13 cellular contexts compared by ENCODE assay signal in the genomic region with DNA sequence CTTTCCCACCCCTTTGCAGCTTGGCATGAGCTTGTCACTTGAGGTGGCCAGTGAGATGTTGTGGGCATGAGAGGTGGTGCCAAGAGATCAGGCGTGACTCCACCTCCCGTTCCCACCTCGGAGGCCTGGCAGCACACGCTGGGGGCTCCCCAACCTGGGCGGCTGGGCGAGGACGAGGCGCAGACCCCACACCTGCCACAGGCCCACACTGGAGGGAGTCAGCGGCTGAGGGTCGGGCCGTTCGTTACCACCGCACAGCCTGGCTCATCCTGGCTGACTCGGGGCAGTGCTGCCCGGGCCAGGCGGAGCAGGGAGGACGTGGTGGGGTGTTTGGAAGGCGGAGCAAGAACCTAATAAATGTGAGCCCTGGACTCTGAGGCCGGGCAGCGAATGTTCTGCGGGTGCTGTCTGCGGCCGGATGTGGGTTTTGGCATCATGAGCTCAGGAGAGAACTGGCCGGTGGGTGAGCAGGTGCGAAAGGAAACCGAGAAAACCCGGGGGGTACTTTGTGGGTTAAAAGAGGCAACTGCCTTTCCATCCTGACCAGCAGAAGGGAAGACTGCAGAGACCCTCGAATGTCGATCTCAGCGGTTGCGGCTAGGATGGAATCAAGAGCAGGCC. TPM values are rescaled to one million over a fixed set of nuclear protein-coding genes. Genes with fewer than 3 reads are reported as not detected.
DNase-seq lines count a peak whose midpoint lies in the region; ATAC-seq lines count a peak whose summit lies in the region.
"Had no signal": no experiment of that assay in that cellular context is flagged by ENCODE, and none has a peak within 500 bp of the region (broad histone marks: within the 10 kb centered on the region; RNA-seq: fewer than 3 reads in every experiment).

No MANE protein-coding gene starts in this region.

- H3K36me3 Mint-ChIP-seq in CD4-positive, CD25-positive, alpha-beta regulatory T cell = no peaks in the 10 kb centered on the region
- H3K36me3 Mint-ChIP-seq in naive B cell = no peaks in the 10 kb centered on the region

- peak in 1 of 3 donors; percentile 48 for DNase-seq in CD4-positive, CD25-positive, alpha-beta regulatory T cell
- peak; percentile 46 to 57 for DNase-seq in activated T-cell treated with anti-CD3 and anti-CD28 coated beads, Interleukin-2, amount 50 U/mL, for 48 hours
- DNase-seq in naive B cell = no peak
- no peak for DNase-seq in HUDEP-2 (lab: John Stamatoyannopoulos, UW; ENCODE audit: unreplicated experiment in 76 of 76)
- DNase-seq: NCI-H1048 had no signal

- H3K27ac ChIP-seq in CD4-positive, CD25-positive, alpha-beta regulatory T cell (ENCODE audit: insufficient read depth, low read length, poor library complexity, severe bottlenecking) = no peak overlapping the region
- H3K27ac ChIP-seq: right atrium auricular region had no signal

- H3K36me3 ChIP-seq in CD4-positive, CD25-positive, alpha-beta regulatory T cell (ENCODE audit: control insufficient read depth, insufficient read depth, low read length) = no peaks in the 10 kb centered on the region
- H3K36me3 ChIP-seq: right atrium auricular region, uterus had no signal

- H3K9me3 Mint-ChIP-seq in CD4-positive, CD25-positive, alpha-beta regulatory T cell = no peaks in the 10 kb centered on the region
- H3K9me3 Mint-ChIP-seq in naive B cell = peaks cover 0 to 4% (median 0%) of the 10 kb centered on the region in 7 donors

- H3K27me3 ChIP-seq in CD4-positive, CD25-positive, alpha-beta regulatory T cell (ENCODE audit: control insufficient read depth, insufficient read depth, low read length) = no peaks in the 10 kb centered on the region
- H3K27me3 ChIP-seq: right atrium auricular region, uterus had no signal

- no peaks in the 10 kb centered on the region for H3K9me3 ChIP-seq in CD4-positive, CD25-positive, alpha-beta regulatory T cell (ENCODE audit: control insufficient read depth in 2 of 2, low read length in 2 of 2)
- H3K9me3 ChIP-seq: right atrium auricular region, uterus had no signal

- peaks cover 8 to 64% (median 28%) of the 10 kb centered on the region in 4 donors for H3K4me1 Mint-ChIP-seq in CD4-positive, CD25-positive, alpha-beta regulatory T cell
- H3K4me1 Mint-ChIP-seq in naive B cell = peaks cover 31 to 58% (median 35%) of the 10 kb centered on the region in 3 donors

- H3K4me1 ChIP-seq in CD4-positive, CD25-positive, alpha-beta regulatory T cell (ENCODE audit: control insufficient read depth, insufficient read depth, low read length, poor library complexity, severe bottlenecking) = peaks cover 39% of the 10 kb centered on the region

- peak overlapping the region; percentile 54 to 88 (median 66) for H3K27ac Mint-ChIP-seq in CD4-positive, CD25-positive, alpha-beta regulatory T cell
- peak overlapping the region in 2 of 6 donors; percentile 24 to 53 for H3K27ac Mint-ChIP-seq in naive B cell

- peak overlapping the region in 3 of 4 donors; percentile 13 to 68 (median 27) for H3K4me3 Mint-ChIP-seq in CD4-positive, CD25-positive, alpha-beta regulatory T cell
- H3K4me3 Mint-ChIP-seq in naive B cell = peak overlapping the region in 6 of 8 donors; percentile 12 to 75 (median 58)
- H3K4me3 Mint-ChIP-seq: CD14-positive monocyte had no signal

- H3K4me3 ChIP-seq in CD4-positive, CD25-positive, alpha-beta regulatory T cell (ENCODE audit: low read depth, low read length) = no peak overlapping the region
- H3K4me3 ChIP-seq: right atrium auricular region, uterus had no signal

- no peak for ATAC-seq in CD4-positive, CD25-positive, alpha-beta regulatory T cell (ENCODE audit: low read depth in 2 of 2)
- ATAC-seq in GM19324 (IDR thresholded peaks at IDR 0.05; ENCODE audit: low FRiP score, unreplicated experiment) (peak; percentile 61), naive B cell (ENCODE audit: low read depth in 2 of 2) (no peak), GM19035 (IDR thresholded peaks at IDR 0.05; ENCODE audit: unreplicated experiment) (no peak), HG02678 (IDR thresholded peaks at IDR 0.05; ENCODE audit: unreplicated experiment) (no peak), GM18867 (IDR thresholded peaks at IDR 0.05; ENCODE audit: unreplicated experiment) (no peak)

- H3K27me3 Mint-ChIP-seq in CD4-positive, CD25-positive, alpha-beta regulatory T cell = peaks cover 5% of the 10 kb centered on the region
- no peaks in the 10 kb centered on the region for H3K27me3 Mint-ChIP-seq in naive B cell

RNA-seq across cellular contexts. Expression of a gene that starts 10.1 kb away (rescaled TPM):
- 6.7 TPM for total RNA-seq in CD4-positive, CD25-positive, alpha-beta regulatory T cell
- 10 to 100 TPM in 2 of 4 donors, 1 to 10 TPM in 2; 3.5 to 94.8 (median 42.6) TPM for polyA plus RNA-seq in CD4-positive, CD25-positive, alpha-beta regulatory T cell
- polyA plus RNA-seq in naive B cell (ENCODE audit: low read depth in 6 of 6) = 100 to 1,000 TPM in 1 of 6 donors, 10 to 100 TPM in 3, 1 to 10 TPM in 1, under 1 TPM in 1; 0.71 to 178 (median 64.1) TPM

RNA-seq across cellular contexts. Expression of a gene that starts 17.0 kb away (rescaled TPM):
- 320 TPM for total RNA-seq in CD4-positive, CD25-positive, alpha-beta regulatory T cell
- polyA plus RNA-seq in CD4-positive, CD25-positive, alpha-beta regulatory T cell = 1,000 to 10,000 TPM; 1,249 to 1,544 (median 1,415) TPM
- 100 to 1,000 TPM; 152 to 299 (median 164) TPM for polyA plus RNA-seq in naive B cell (ENCODE audit: low read depth in 6 of 6)

RNA-seq across cellular contexts. Expression of a gene that starts 23.2 kb away (rescaled TPM):
- 376 TPM for total RNA-seq in CD4-positive, CD25-positive, alpha-beta regulatory T cell
- polyA plus RNA-seq in CD4-positive, CD25-positive, alpha-beta regulatory T cell = 1,000 to 10,000 TPM; 1,701 to 2,097 (median 1,858) TPM
- polyA plus RNA-seq in naive B cell (ENCODE audit: low read depth in 6 of 6) = 1,000 to 10,000 TPM in 4 of 6 donors, 100 to 1,000 TPM in 2; 915 to 1,467 (median 1,288) TPM

RNA-seq across cellular contexts. Expression of a gene that starts 31.5 kb away (rescaled TPM):
- not detected for total RNA-seq in CD4-positive, CD25-positive, alpha-beta regulatory T cell
- not detected for polyA plus RNA-seq in CD4-positive, CD25-positive, alpha-beta regulatory T cell
- polyA plus RNA-seq in naive B cell (ENCODE audit: low read depth in 6 of 6) = not detected
- total RNA-seq: NCI-H460, right atrium auricular region, uterus had no signal
- polyA plus RNA-seq: CD14-positive monocyte had no signal

RNA-seq across cellular contexts. Expression of a gene that starts 38.5 kb away (rescaled TPM):
- 0.99 TPM for total RNA-seq in CD4-positive, CD25-positive, alpha-beta regulatory T cell
- polyA plus RNA-seq in CD4-positive, CD25-positive, alpha-beta regulatory T cell = not detected
- polyA plus RNA-seq in naive B cell (ENCODE audit: low read depth in 6 of 6) = not detected
- polyA plus RNA-seq: CD14-positive monocyte had no signal

Comparison
In these comparisons a context has a peak if more than half of its experiments do, and no peak if none do; other contexts are left out.
1. DNase-seq: peak in activated T-cell treated with anti-CD3 and anti-CD28 coated beads, Interleukin-2, amount 50 U/mL, for 48 hours (2 of 2); none in naive B cell (single experiment) and HUDEP-2 (0 of 76).
2. RNA of a gene that starts 17.0 kb away (polyA plus RNA-seq): 1,249 to 1,544 TPM in CD4-positive, CD25-positive, alpha-beta regulatory T cell; 152 to 299 TPM in naive B cell; every median in the first group is over 4 times any median in the second.